16 cellular contexts compared by ENCODE assay signal in the genomic region with DNA sequence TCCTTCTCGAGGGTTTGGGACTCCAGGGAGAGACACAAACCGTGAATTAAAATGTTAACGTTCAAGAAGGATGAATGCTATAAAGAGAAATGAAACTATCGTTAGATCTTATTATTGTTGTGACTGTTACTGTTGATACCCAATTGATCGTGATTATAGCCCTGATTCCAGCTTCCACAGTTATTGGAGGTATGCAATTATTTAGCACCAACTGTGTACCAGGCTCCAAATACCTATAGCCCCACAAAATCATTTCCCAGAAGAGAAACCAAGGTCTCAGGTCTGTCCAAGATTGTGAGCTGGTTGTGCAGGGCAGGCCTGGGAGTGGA. TPM values are rescaled to one million over a fixed set of nuclear protein-coding genes. Genes with fewer than 3 reads are reported as not detected.
DNase-seq lines count a peak whose midpoint lies in the region; ATAC-seq and TF ChIP-seq lines count a peak whose summit lies in the region.
"Had no signal": no experiment of that assay in that cellular context is flagged by ENCODE, and none has a peak within 500 bp of the region (broad histone marks: within the 10 kb centered on the region; RNA-seq: fewer than 3 reads in every experiment).

No MANE protein-coding gene starts in this region.

- H3K27ac ChIP-seq in HEK293 (ENCODE audit: extremely low read depth, low read depth, low read length), result no peak overlapping the region
- H3K27ac ChIP-seq in lung (ENCODE audit: low read depth in 1 of 2, low read length in 1 of 2), result peak overlapping the region; percentile 82 to 95
- H3K27ac ChIP-seq in stomach, result peak overlapping the region; percentile 87 to 97 (median 96)

- WGBS in lung, 2 donors, result 30 to 69% methylated on average over 5 of the region's 5 CpGs
- WGBS in stomach, 5 donors, result 19 to 46% (median 28%) methylated on average over 5 of the region's 5 CpGs

- H3K36me3 ChIP-seq in HEK293 (ENCODE audit: control insufficient read depth in 2 of 2, insufficient read depth in 1 of 2, low read length in 2 of 2) (no peaks in the 10 kb centered on the region), lung (ENCODE audit: control insufficient read depth in 2 of 2, insufficient read depth in 2 of 2, low read length in 2 of 2) (no peaks in the 10 kb centered on the region), stomach (no peaks in the 10 kb centered on the region)

- no TSS peak for BruUV-seq in MCF 10A (replicated peaks; lab: Mats Ljungman, UMichigan)

- H3K36me3 Mint-ChIP-seq in MCF 10A (ENCODE audit: insufficient read depth, unreplicated experiment), result no peaks in the 10 kb centered on the region
- H3K36me3 Mint-ChIP-seq: activated naive CD8-positive, alpha-beta T cell treated with anti-CD3 and anti-CD28 coated beads, Interleukin-2, amount 10 ng/mL, durations not matched to agents 7 days and 5 days; CD8-positive, alpha-beta T cell had no signal

- ATAC-seq in lung (ENCODE audit: insufficient read depth, low FRiP score) (no peak), GM19328 (IDR thresholded peaks at IDR 0.05; ENCODE audit: unreplicated experiment) (no peak)
- ATAC-seq: CD8-positive, alpha-beta T cell; effector memory CD8-positive, alpha-beta T cell had no signal

- no peak overlapping the region for H3K4me3 ChIP-seq in HEK293 (ENCODE audit: low read depth, low read length)
- H3K4me3 ChIP-seq in lung, result no peak overlapping the region
- H3K4me3 ChIP-seq in stomach, result no peak overlapping the region

- CTCF ChIA-PET in HEK293 (lab: Yijun Ruan, JAX), result interaction anchor here (0.6 to 2.2 kb wide), 5 partner anchors 93 to 356 kb away, joined by 3 to 7 read pairs (median 3); no protein-coding TSS in a partner anchor
- CTCF ChIA-PET in MCF 10A (lab: Yijun Ruan, JAX), result interaction anchor here (0.6 to 1.3 kb wide), 4 partner anchors 10 to 136 kb away, joined by 3 to 8 read pairs (median 4); no protein-coding TSS in a partner anchor

- DNase-seq in MCF 10A (ENCODE audit: unreplicated experiment), result peak; percentile 32
- no peak for DNase-seq in lung (ENCODE audit: low spot score)
- no peak for DNase-seq in stomach
- no peak for DNase-seq in activated naive CD4-positive, alpha-beta T cell treated with anti-CD3 and anti-CD28 coated beads, Interleukin-2, amount 50 U/mL, for 16 hours
- DNase-seq in SW 1271 (lab: John Stamatoyannopoulos, UW), result no peak
- DNase-seq in activated T-cell treated with anti-CD3 and anti-CD28 coated beads, Interleukin-2, amount 50 U/mL, for 48 hours, result no peak
- DNase-seq: activated naive CD8-positive, alpha-beta T cell treated with anti-CD3 and anti-CD28 coated beads, Interleukin-2, amount 10 ng/mL, durations not matched to agents 7 days and 5 days; CD8-positive, alpha-beta T cell; effector memory CD8-positive, alpha-beta T cell; GDM1; Kasumi-1; NCI-H2081 treated with DMSO at 0.1 percent for 48 hours; stimulated activated CD4-positive, alpha-beta T cell treated with anti-CD3 and anti-CD28 coated beads, Interleukin-15, amount 100 ng/mL, for 24 hours; T-helper 2 cell had no signal

- H3K27me3 Mint-ChIP-seq in MCF 10A (ENCODE audit: insufficient read depth, unreplicated experiment), result peaks cover 13% of the 10 kb centered on the region
- H3K27me3 Mint-ChIP-seq: activated naive CD8-positive, alpha-beta T cell treated with anti-CD3 and anti-CD28 coated beads, Interleukin-2, amount 10 ng/mL, durations not matched to agents 7 days and 5 days had no signal

- POLR2A ChIA-PET in HEK293 (lab: Yijun Ruan, JAX) (interaction anchor here (1.0 kb wide), 1 partner anchor 251 kb away, joined by 3 read pairs; no protein-coding TSS in a partner anchor), MCF 10A (lab: Yijun Ruan, JAX) (interaction anchor here (0.7 to 3.4 kb wide), 12 partner anchors 8 to 164 kb away, joined by 3 to 21 read pairs (median 4); partner anchors contain the start of gene DOHH)

- H3K27me3 ChIP-seq in lung (ENCODE audit: control insufficient read depth, insufficient read depth), result no peaks in the 10 kb centered on the region
- no peaks in the 10 kb centered on the region for H3K27me3 ChIP-seq in stomach

- TF ChIP-seq CTCF in HEK293 (tag by site-specific recombination; IDR thresholded peaks at IDR 0.05), result no peak
- no peak for TF ChIP-seq CTCF in MCF 10A (IDR thresholded peaks at IDR 0.05; ENCODE audit: unreplicated experiment)
- TF ChIP-seq CTCF in lung (IDR thresholded peaks at IDR 0.05; ENCODE audit: control extremely low read depth, extremely low read depth), result no peak
- no peak for TF ChIP-seq CTCF in stomach (IDR thresholded peaks at IDR 0.05)

- no peak for TF ChIP-seq POLR2A in stomach (IDR thresholded peaks at IDR 0.05)

- intact Hi-C loops in MCF 10A (cut with micrococcal nuclease) (no loop called here), stomach (cut with DNase I; ENCODE audit: low total_unique reads) (no loop called here)

- no peaks in the 10 kb centered on the region for H3K9me3 Mint-ChIP-seq in MCF 10A (ENCODE audit: unreplicated experiment)
- H3K9me3 Mint-ChIP-seq: activated naive CD8-positive, alpha-beta T cell treated with anti-CD3 and anti-CD28 coated beads, Interleukin-2, amount 10 ng/mL, durations not matched to agents 7 days and 5 days; CD8-positive, alpha-beta T cell; effector memory CD8-positive, alpha-beta T cell had no signal

- peaks cover 48% of the 10 kb centered on the region for H3K4me1 Mint-ChIP-seq in MCF 10A (ENCODE audit: insufficient read depth, unreplicated experiment)

- no peak for TF ChIP-seq EP300 in stomach (IDR thresholded peaks at IDR 0.05)

- no peaks in the 10 kb centered on the region for H3K4me1 ChIP-seq in HEK293 (ENCODE audit: control insufficient read depth, insufficient read depth, low read length)
- H3K4me1 ChIP-seq in lung (ENCODE audit: control insufficient read depth in 2 of 2, insufficient read depth in 2 of 2, low read length in 2 of 2), result peaks cover 3 to 25% of the 10 kb centered on the region in 2 donors
- H3K4me1 ChIP-seq in stomach, result peaks cover 44 to 73% (median 56%) of the 10 kb centered on the region in 4 donors

- H3K27ac Mint-ChIP-seq in MCF 10A (ENCODE audit: low read depth, unreplicated experiment), result peak overlapping the region; percentile 99
- H3K27ac Mint-ChIP-seq: activated naive CD8-positive, alpha-beta T cell treated with anti-CD3 and anti-CD28 coated beads, Interleukin-2, amount 10 ng/mL, durations not matched to agents 7 days and 5 days; CD8-positive, alpha-beta T cell; effector memory CD8-positive, alpha-beta T cell had no signal

- H3K4me3 Mint-ChIP-seq in MCF 10A (ENCODE audit: unreplicated experiment), result peak overlapping the region; percentile 55
- H3K4me3 Mint-ChIP-seq: activated naive CD8-positive, alpha-beta T cell treated with anti-CD3 and anti-CD28 coated beads, Interleukin-2, amount 10 ng/mL, durations not matched to agents 7 days and 5 days; CD8-positive, alpha-beta T cell; effector memory CD8-positive, alpha-beta T cell had no signal

- H3K9me3 ChIP-seq in HEK293 (ENCODE audit: control insufficient read depth, insufficient read depth, low read depth, low read length), result no peaks in the 10 kb centered on the region
- H3K9me3 ChIP-seq in lung (ENCODE audit: control insufficient read depth in 2 of 2, insufficient read depth in 1 of 2, low read length in 1 of 2), result no peaks in the 10 kb centered on the region
- H3K9me3 ChIP-seq in stomach, result no peaks in the 10 kb centered on the region

TF ChIP-seq in HEK293, 187 proteins besides CTCF, POLR2A, EP300 and RAD21:
- TF ChIP-seq SETDB1 (IDR thresholded peaks at IDR 0.05; ENCODE audit: insufficient read length, low read length) (peak; percentile 4), ZNF529 (tag by site-specific recombination; IDR thresholded peaks at IDR 0.05; ENCODE audit: insufficient replicate concordance) (no peak)

RNA-seq across cellular contexts. Expression of gene NFIC, which starts 30.1 kb away (rescaled TPM):
- total RNA-seq in MCF 10A (2022) (83.4 and 85.5 TPM in 2 replicates), lung (100 to 1,000 TPM in 1 of 2 donors, 10 to 100 TPM in 1; 43.9 to 208 TPM), stomach (100 to 1,000 TPM in 2 of 5 donors, 10 to 100 TPM in 3; 32.3 to 251 (median 94.2) TPM)
- polyA plus RNA-seq in lung (10 to 100 TPM; 40.4 to 55.6 TPM), stomach (10 to 100 TPM; 16.7 to 61.5 (median 34.2) TPM)
